ENCODE assay signal across 30 cellular contexts in the genomic region with DNA sequence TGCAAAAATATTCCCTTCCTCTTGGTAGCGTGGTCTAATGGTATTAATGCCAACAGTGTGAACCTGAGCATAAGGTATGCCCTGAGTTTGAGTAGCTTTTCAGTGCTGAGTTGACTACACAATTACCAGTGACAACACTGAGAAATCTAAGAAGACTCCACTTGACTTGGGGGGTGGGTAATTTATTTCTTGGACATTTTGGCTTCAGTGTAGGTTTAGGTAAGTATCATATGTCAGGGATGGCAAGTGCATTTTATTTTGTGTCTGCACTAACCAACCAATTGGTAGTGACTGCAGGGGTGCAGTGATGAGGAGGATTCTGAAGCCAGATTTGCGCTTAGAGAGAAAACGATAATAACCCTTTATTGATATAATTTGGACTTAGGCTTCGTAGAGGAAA.
"Had no signal": no experiment of that assay in that cellular context is flagged by ENCODE, and none has a peak within 500 bp of the region (broad histone marks: within the 10 kb centered on the region; RNA-seq: fewer than 3 reads in every experiment).

No MANE protein-coding gene starts in this region.

- H3K9me3 Mint-ChIP-seq: mesothelial cell of epicardium, naive B cell, neural crest cell had no signal

- H3K27me3 ChIP-seq: colonic mucosa, gastrocnemius medialis, hepatocyte, tibial nerve, uterus had no signal

- H3K4me1 ChIP-seq: gastrocnemius medialis, parathyroid adenoma, psoas muscle, uterus had no signal

- H3K36me3 ChIP-seq: colonic mucosa, gastrocnemius medialis, tibial nerve, uterus had no signal

- H3K4me3 ChIP-seq: colonic mucosa, gastrocnemius medialis, hepatocyte, psoas muscle, tibial nerve, uterus had no signal

- DNase-seq: activated CD4-positive, alpha-beta T cell treated with anti-CD3 and anti-CD28 coated beads for 48 hours; activated CD4-positive, alpha-beta T cell treated with anti-CD3 and anti-CD28 coated beads, Interleukin-2, amount 50 U/mL, for 48 hours; activated CD8-positive, alpha-beta memory T cell treated with anti-CD3 and anti-CD28 coated beads for 24 hours; activated effector memory CD4-positive, alpha-beta T cell treated with Interleukin-2 at 50 U/mL for 16 hours; activated naive CD4-positive, alpha-beta T cell treated with Interleukin-2 at 50 U/mL for 16 hours; anterior cingulate cortex; cerebellar nuclear complex; effector CD8-positive, alpha-beta T cell; left cardiac atrium; mammary epithelial cell; naive B cell; occipital lobe; psoas muscle; stimulated activated CD4-positive, alpha-beta T cell treated with anti-CD3 and anti-CD28 coated beads, Interleukin-15, amount 100 ng/mL, for 24 hours; stimulated activated naive CD4-positive, alpha-beta T cell; T-helper 9 cell; uterus had no signal

- ATAC-seq: activated CD4-positive, CD25-positive, alpha-beta regulatory T cell treated with anti-CD3 and anti-CD28 coated beads, Interleukin-2, amount 50 U/mL, for 24 hours; gastrocnemius medialis; psoas muscle had no signal

- H3K4me3 Mint-ChIP-seq: activated naive CD8-positive, alpha-beta T cell; mesothelial cell of epicardium; naive B cell; neural crest cell had no signal

- H3K27ac ChIP-seq: colonic mucosa, parathyroid adenoma, psoas muscle, uterus, VCaP had no signal

- H3K9me3 ChIP-seq: colonic mucosa, gastrocnemius medialis, psoas muscle, tibial nerve, uterus had no signal

- H3K27ac Mint-ChIP-seq: activated naive CD8-positive, alpha-beta T cell had no signal

- FAIRE-seq: endometrium, keratinocyte, TTC549 had no signal

- H3K36me3 Mint-ChIP-seq: activated naive CD8-positive, alpha-beta T cell; mesothelial cell of epicardium; naive B cell had no signal
